Comparison of ENCODE assay signal across 23 cellular contexts in the genomic region with DNA sequence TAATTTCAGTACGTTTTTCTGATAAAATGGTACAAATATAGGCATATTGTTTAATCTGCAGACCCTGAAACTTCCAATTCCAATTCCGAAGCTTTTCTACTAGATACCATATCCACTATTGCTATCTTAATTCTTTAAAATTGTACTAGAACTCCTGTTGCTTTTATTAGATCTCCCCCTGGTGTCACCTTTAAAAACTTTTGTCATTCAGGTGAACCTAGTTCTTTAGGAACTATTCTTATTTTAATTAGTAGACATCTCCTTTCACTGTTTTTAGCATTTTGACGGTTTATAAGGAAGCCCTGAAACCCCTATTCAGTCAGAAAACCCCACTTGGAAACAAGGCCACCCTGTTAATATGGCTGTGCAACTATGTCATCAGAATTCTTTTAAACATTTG. TPM values are rescaled to one million over a fixed set of nuclear protein-coding genes. Genes with fewer than 3 reads are reported as not detected.
DNase-seq lines count a peak whose midpoint lies in the region; ATAC-seq and TF ChIP-seq lines count a peak whose summit lies in the region.
"Had no signal": no experiment of that assay in that cellular context is flagged by ENCODE, and none has a peak within 500 bp of the region (broad histone marks: within the 10 kb centered on the region; RNA-seq: fewer than 3 reads in every experiment).

No MANE protein-coding gene starts in this region.

- H3K27me3 Mint-ChIP-seq in activated naive CD8-positive, alpha-beta T cell treated with anti-CD3 and anti-CD28 coated beads for 36 hours = peaks cover 23% of the 10 kb centered on the region

- no peaks in the 10 kb centered on the region for H3K9me3 Mint-ChIP-seq in activated naive CD8-positive, alpha-beta T cell treated with anti-CD3 and anti-CD28 coated beads for 36 hours
- H3K9me3 Mint-ChIP-seq: activated CD4-positive, alpha-beta T cell treated with anti-CD3 and anti-CD28 coated beads, Interleukin-2, amount 10 ng/mL, durations not matched to agents 24 days and 14 days; CD4-positive, alpha-beta memory T cell; immature natural killer cell had no signal

- CTCF ChIA-PET in SK-N-SH (lab: Yijun Ruan, JAX) (interaction anchor here (1.0 to 1.8 kb wide), 4 partner anchors 18 to 220 kb away, joined by 3 to 8 read pairs (median 4); no protein-coding TSS in a partner anchor), OCI-LY7 (lab: Charles Lee; ENCODE audit: unreplicated experiment) (no interaction called here)

- H3K4me1 ChIP-seq in SK-N-SH (ENCODE audit: control insufficient read depth in 1 of 2, insufficient read depth in 2 of 2, low read depth in 1 of 2, low read length in 1 of 2) (no peaks in the 10 kb centered on the region; a peak in 1 of 4 replicates), OCI-LY7 (ENCODE audit: insufficient read depth, low read length, poor library complexity, severe bottlenecking) (no peaks in the 10 kb centered on the region), stomach (peaks cover 3 to 16% (median 9%) of the 10 kb centered on the region in 4 donors), upper lobe of left lung (no peaks in the 10 kb centered on the region)
- H3K4me1 ChIP-seq: esophagus squamous epithelium had no signal

- BruUV-seq in OCI-LY7 (replicated peaks; lab: Mats Ljungman, UMichigan) = no TSS peak

- POLR2A ChIA-PET in SK-N-SH (lab: Yijun Ruan, JAX) (no interaction called here), OCI-LY7 (lab: Charles Lee) (no interaction called here)

- ATAC-seq in SK-N-SH treated with all-trans-retinoic acid at 6 μM for 48 hours = no peak
- no peak for ATAC-seq in upper lobe of left lung (ENCODE audit: low FRiP score in 2 of 2)

- no peak overlapping the region for H3K9ac ChIP-seq in SK-N-SH

- TF ChIP-seq CTCF in SK-N-SH (IDR thresholded peaks at IDR 0.05) (no peak), OCI-LY7 (conservative IDR thresholded peaks at IDR 0.05; ENCODE audit: low read length) (peak; percentile 53), epithelial cell of esophagus (IDR thresholded peaks at IDR 0.05; ENCODE audit: insufficient read depth, low read depth, low read length, missing control alignments) (no peak), stomach (IDR thresholded peaks at IDR 0.05) (peak in 1 of 7 experiments; percentile 27), upper lobe of left lung (IDR thresholded peaks at IDR 0.05) (no peak)

- no peaks in the 10 kb centered on the region for H3K9me3 ChIP-seq in SK-N-SH
- no peaks in the 10 kb centered on the region for H3K9me3 ChIP-seq in OCI-LY7 (ENCODE audit: low read length)
- H3K9me3 ChIP-seq in stomach = no peaks in the 10 kb centered on the region
- no peaks in the 10 kb centered on the region for H3K9me3 ChIP-seq in upper lobe of left lung
- H3K9me3 ChIP-seq: esophagus squamous epithelium, thoracic aorta had no signal

- H3K4me2 ChIP-seq in SK-N-SH (no peak overlapping the region), OCI-LY7 (ENCODE audit: low read length) (no peak overlapping the region)

- intact Hi-C loops in OCI-LY7 (cut with micrococcal nuclease; ENCODE audit: unreplicated experiment) (no loop called here), stomach (cut with DNase I; ENCODE audit: low total_unique reads) (no loop called here)

- WGBS in SK-N-SH (ENCODE audit: low lambda C conversion rate) = 43% methylated on average over 3 of the region's 3 CpGs
- WGBS in stomach, 5 donors = 46 to 69% (median 60%) methylated on average over 3 of the region's 3 CpGs
- WGBS in upper lobe of left lung, 2 donors = 82 to 92% methylated on average over 3 of the region's 3 CpGs

- peak; percentile 43 for TF ChIP-seq RAD21 in SK-N-SH (IDR thresholded peaks at IDR 0.05; ENCODE audit: low read length)

- H3K4me3 Mint-ChIP-seq in activated naive CD8-positive, alpha-beta T cell treated with anti-CD3 and anti-CD28 coated beads for 36 hours = no peak overlapping the region
- H3K4me3 Mint-ChIP-seq: activated CD4-positive, alpha-beta T cell treated with anti-CD3 and anti-CD28 coated beads, Interleukin-2, amount 10 ng/mL, durations not matched to agents 24 days and 14 days; CD4-positive, alpha-beta memory T cell; immature natural killer cell had no signal

- H2AFZ ChIP-seq in SK-N-SH (ENCODE audit: low read depth) (no peak overlapping the region), OCI-LY7 (ENCODE audit: low read length) (no peak overlapping the region)

- H3K27ac Mint-ChIP-seq in activated naive CD8-positive, alpha-beta T cell treated with anti-CD3 and anti-CD28 coated beads for 36 hours = no peak overlapping the region
- H3K27ac Mint-ChIP-seq: activated CD4-positive, alpha-beta T cell treated with anti-CD3 and anti-CD28 coated beads, Interleukin-2, amount 10 ng/mL, durations not matched to agents 24 days and 14 days; immature natural killer cell had no signal

- H3K27ac ChIP-seq in SK-N-SH (ENCODE audit: low read depth in 2 of 2, low read length in 1 of 2) = no peak overlapping the region
- H3K27ac ChIP-seq in OCI-LY7 (ENCODE audit: low read depth, low read length, poor library complexity, severe bottlenecking) = no peak overlapping the region
- H3K27ac ChIP-seq in stomach = peak overlapping the region in 4 of 5 donors; percentile 25 to 56 (median 45)
- no peak overlapping the region for H3K27ac ChIP-seq in upper lobe of left lung
- H3K27ac ChIP-seq: esophagus squamous epithelium, thoracic aorta had no signal

- DNase-seq in SK-N-SH (no peak), OCI-LY7 (ENCODE audit: low spot score) (no peak), epithelial cell of esophagus (ENCODE audit: low read depth) (peak; percentile 19), stomach (no peak), nucleus accumbens (lab: John Stamatoyannopoulos, UW) (no peak), upper lobe of left lung (no peak)
- no peak for DNase-seq in activated naive CD8-positive, alpha-beta T cell treated with anti-CD3 and anti-CD28 coated beads for 36 hours
- DNase-seq: activated CD4-positive, alpha-beta T cell treated with anti-CD3 and anti-CD28 coated beads, Interleukin-2, amount 10 ng/mL, durations not matched to agents 24 days and 14 days; activated gamma-delta T cell; amniotic stem cell; CD4-positive, alpha-beta memory T cell; central memory CD4-positive, alpha-beta T cell; esophagus squamous epithelium; immature natural killer cell; KBM-7; NCI-H1105 treated with DMSO at 0.1 percent for 48 hours; NK-92 treated with Interleukin-12 subunit alpha and Interleukin-12 subunit beta, amount 100 ng/mL, for 24 hours; occipital lobe; Right ventricle myocardium superior had no signal

- H3K79me2 ChIP-seq in SK-N-SH (ENCODE audit: insufficient read depth) = no peaks in the 10 kb centered on the region
- H3K79me2 ChIP-seq in OCI-LY7 (ENCODE audit: insufficient read depth, low read depth, low read length) = no peaks in the 10 kb centered on the region

- no peaks in the 10 kb centered on the region for H3K27me3 ChIP-seq in SK-N-SH (ENCODE audit: insufficient read depth)
- no peaks in the 10 kb centered on the region for H3K27me3 ChIP-seq in stomach
- H3K27me3 ChIP-seq in upper lobe of left lung = no peaks in the 10 kb centered on the region
- H3K27me3 ChIP-seq: esophagus squamous epithelium had no signal

- H3K4me3 ChIP-seq in SK-N-SH (ENCODE audit: low read depth in 2 of 2, low read length in 1 of 2) (no peak overlapping the region), OCI-LY7 (ENCODE audit: low read depth, low read length, poor library complexity, severe bottlenecking) (no peak overlapping the region), epithelial cell of esophagus (ENCODE audit: low read length) (no peak overlapping the region), stomach (no peak overlapping the region), upper lobe of left lung (no peak overlapping the region)
- H3K4me3 ChIP-seq: esophagus squamous epithelium, lung, thoracic aorta had no signal

- no peaks in the 10 kb centered on the region for H3K9me2 ChIP-seq in SK-N-SH
- no peaks in the 10 kb centered on the region for H3K9me2 ChIP-seq in OCI-LY7 (ENCODE audit: insufficient read depth, low read length)

- no peaks in the 10 kb centered on the region for H3F3A ChIP-seq in SK-N-SH (replicated peaks; ENCODE audit: insufficient read depth)

- H4K20me1 ChIP-seq in SK-N-SH (ENCODE audit: insufficient read depth) = no peaks in the 10 kb centered on the region
- no peaks in the 10 kb centered on the region for H4K20me1 ChIP-seq in OCI-LY7 (ENCODE audit: insufficient read depth, low read length)

- TF ChIP-seq POLR2A in stomach (IDR thresholded peaks at IDR 0.05) (no peak), upper lobe of left lung (IDR thresholded peaks at IDR 0.05) (no peak)

- no peaks in the 10 kb centered on the region for H3K4me1 Mint-ChIP-seq in activated naive CD8-positive, alpha-beta T cell treated with anti-CD3 and anti-CD28 coated beads for 36 hours
- H3K4me1 Mint-ChIP-seq: activated CD4-positive, alpha-beta T cell treated with anti-CD3 and anti-CD28 coated beads, Interleukin-2, amount 10 ng/mL, durations not matched to agents 24 days and 14 days; immature natural killer cell had no signal

- no peaks in the 10 kb centered on the region for H3K36me3 Mint-ChIP-seq in activated naive CD8-positive, alpha-beta T cell treated with anti-CD3 and anti-CD28 coated beads for 36 hours
- H3K36me3 Mint-ChIP-seq: CD4-positive, alpha-beta memory T cell; immature natural killer cell had no signal

- TF ChIP-seq EP300 in SK-N-SH (IDR thresholded peaks at IDR 0.05; ENCODE audit: borderline replicate concordance in 1 of 2, low read depth in 1 of 2, low read length in 1 of 2) (no peak), stomach (IDR thresholded peaks at IDR 0.05) (no peak), upper lobe of left lung (IDR thresholded peaks at IDR 0.05) (no peak)

- H3K36me3 ChIP-seq in SK-N-SH (replicated peaks in 1 of 2; ENCODE audit: control insufficient read depth in 1 of 2, insufficient read depth in 2 of 2, low read length in 1 of 2) (no peaks in the 10 kb centered on the region), OCI-LY7 (ENCODE audit: insufficient read depth, low read length) (no peaks in the 10 kb centered on the region), stomach (no peaks in the 10 kb centered on the region), upper lobe of left lung (no peaks in the 10 kb centered on the region)
- H3K36me3 ChIP-seq: esophagus squamous epithelium, thoracic aorta had no signal

TF ChIP-seq in SK-N-SH, 30 proteins besides CTCF, POLR2A, EP300 and RAD21 (continues in another document):
- TF ChIP-seq RCOR1 (IDR thresholded peaks at IDR 0.05; ENCODE audit: low read length) (no peak), TAF1 (IDR thresholded peaks at IDR 0.05; ENCODE audit: borderline replicate concordance, low read depth, low read length) (no peak)

TF ChIP-seq in SK-N-SH treated with all-trans-retinoic acid at 6 μM for 48 hours, 23 proteins besides CTCF, POLR2A, EP300 and RAD21 (continues in another document):
- TF ChIP-seq ESRRG (CRISPR knock-in tag; IDR thresholded peaks at IDR 0.05) = no peak

RNA-seq across cellular contexts. Expression of a gene that starts 22.3 kb away (rescaled TPM):
- polyA plus RNA-seq in SK-N-SH (2012; rRNA removed) (not detected in 2 replicates), stomach (10 to 100 TPM in 2 of 3 donors, 1 to 10 TPM in 1; 6.1 to 13.1 (median 11.8) TPM)
- polyA plus RNA-seq in SK-N-SH (2012; cell fraction: cytosol; rRNA removed) = not detected in 2 replicates
- polyA plus RNA-seq in SK-N-SH (2012; cell fraction: nucleus; rRNA removed) = not detected in 2 replicates
- not detected in 2 replicates for total RNA-seq in OCI-LY7 (2014; rRNA removed; shearing (Covaris generic))
- total RNA-seq in OCI-LY7 (2022) (not detected in 2 replicates), stomach (10 to 100 TPM in 3 of 5 donors, 1 to 10 TPM in 1, not detected in 1; 2.3 to 30.3 (median 22.3) TPM), upper lobe of left lung (10 to 100 TPM in 1 of 6 donors, 1 to 10 TPM in 4, under 1 TPM in 1; 0.67 to 16.8 (median 3.1) TPM)
- not detected for total RNA-seq in activated naive CD8-positive, alpha-beta T cell treated with anti-CD3 and anti-CD28 coated beads for 36 hours
- total RNA-seq: CD4-positive, alpha-beta memory T cell; myocyte had no signal
- polyA plus RNA-seq: CD4-positive, alpha-beta memory T cell; immature natural killer cell had no signal

Comparison
In these comparisons a context has a peak if more than half of its experiments do, and no peak if none do; other contexts are left out.
1. H3K27ac ChIP-seq: peak in stomach (4 of 5); none in SK-N-SH (0 of 2), OCI-LY7 (single experiment) and upper lobe of left lung (0 of 4).